ENCODE assay signal across 1 cellular context in genomic region chr7:139660317-139661042, GRCh38.
TF ChIP-seq lines count a peak whose summit lies in the region.

No MANE protein-coding gene starts in this region.

TF ChIP-seq in K562, 482 proteins besides CTCF, POLR2A, EP300 and RAD21 (continued from another document and continues in another):
- no peak for TF ChIP-seq SAP30 (IDR thresholded peaks at IDR 0.05; ENCODE audit: borderline replicate concordance, insufficient read depth, low read depth, low read length, poor library complexity, severe bottlenecking)
- TF ChIP-seq SRF (CRISPR knock-in tag; IDR thresholded peaks at IDR 0.05), result no peak
- no peak for TF ChIP-seq CEBPG (CRISPR knock-in tag; IDR thresholded peaks at IDR 0.05)
- no peak for TF ChIP-seq CEBPG (tag; conservative IDR thresholded peaks at IDR 0.05 in 1 of 2, IDR thresholded peaks at IDR 0.05 in 1 of 2)
- no peak for TF ChIP-seq CEBPZ (IDR thresholded peaks at IDR 0.05; ENCODE audit: borderline replicate concordance, low read depth, low read length)
- TF ChIP-seq ARID1B (IDR thresholded peaks at IDR 0.05), result peak; percentile 36; the same call in 1 of the 2 replicates
- no peak for TF ChIP-seq ZNF583 (CRISPR knock-in tag; IDR thresholded peaks at IDR 0.05)
- TF ChIP-seq ZKSCAN8 (CRISPR knock-in tag; IDR thresholded peaks at IDR 0.05), result no peak
- TF ChIP-seq GATAD2A (IDR thresholded peaks at IDR 0.05), result no peak
- TF ChIP-seq TFE3 (CRISPR knock-in tag; IDR thresholded peaks at IDR 0.05), result no peak
- no peak for TF ChIP-seq ZNF639 (CRISPR knock-in tag; conservative IDR thresholded peaks at IDR 0.05 in 1 of 2, IDR thresholded peaks at IDR 0.05 in 1 of 2)
- no peak for TF ChIP-seq TAF7 (tag; IDR thresholded peaks at IDR 0.05)
- no peak for TF ChIP-seq ETV6 (IDR thresholded peaks at IDR 0.05; ENCODE audit: borderline replicate concordance in 1 of 2, low read depth in 2 of 2, low read length in 1 of 2)
- no peak for TF ChIP-seq ETV6 (CRISPR knock-in tag; IDR thresholded peaks at IDR 0.05; ENCODE audit: borderline replicate concordance)
- TF ChIP-seq ZFPM2 (CRISPR knock-in tag; IDR thresholded peaks at IDR 0.05), result no peak
- TF ChIP-seq, protein P1, sequence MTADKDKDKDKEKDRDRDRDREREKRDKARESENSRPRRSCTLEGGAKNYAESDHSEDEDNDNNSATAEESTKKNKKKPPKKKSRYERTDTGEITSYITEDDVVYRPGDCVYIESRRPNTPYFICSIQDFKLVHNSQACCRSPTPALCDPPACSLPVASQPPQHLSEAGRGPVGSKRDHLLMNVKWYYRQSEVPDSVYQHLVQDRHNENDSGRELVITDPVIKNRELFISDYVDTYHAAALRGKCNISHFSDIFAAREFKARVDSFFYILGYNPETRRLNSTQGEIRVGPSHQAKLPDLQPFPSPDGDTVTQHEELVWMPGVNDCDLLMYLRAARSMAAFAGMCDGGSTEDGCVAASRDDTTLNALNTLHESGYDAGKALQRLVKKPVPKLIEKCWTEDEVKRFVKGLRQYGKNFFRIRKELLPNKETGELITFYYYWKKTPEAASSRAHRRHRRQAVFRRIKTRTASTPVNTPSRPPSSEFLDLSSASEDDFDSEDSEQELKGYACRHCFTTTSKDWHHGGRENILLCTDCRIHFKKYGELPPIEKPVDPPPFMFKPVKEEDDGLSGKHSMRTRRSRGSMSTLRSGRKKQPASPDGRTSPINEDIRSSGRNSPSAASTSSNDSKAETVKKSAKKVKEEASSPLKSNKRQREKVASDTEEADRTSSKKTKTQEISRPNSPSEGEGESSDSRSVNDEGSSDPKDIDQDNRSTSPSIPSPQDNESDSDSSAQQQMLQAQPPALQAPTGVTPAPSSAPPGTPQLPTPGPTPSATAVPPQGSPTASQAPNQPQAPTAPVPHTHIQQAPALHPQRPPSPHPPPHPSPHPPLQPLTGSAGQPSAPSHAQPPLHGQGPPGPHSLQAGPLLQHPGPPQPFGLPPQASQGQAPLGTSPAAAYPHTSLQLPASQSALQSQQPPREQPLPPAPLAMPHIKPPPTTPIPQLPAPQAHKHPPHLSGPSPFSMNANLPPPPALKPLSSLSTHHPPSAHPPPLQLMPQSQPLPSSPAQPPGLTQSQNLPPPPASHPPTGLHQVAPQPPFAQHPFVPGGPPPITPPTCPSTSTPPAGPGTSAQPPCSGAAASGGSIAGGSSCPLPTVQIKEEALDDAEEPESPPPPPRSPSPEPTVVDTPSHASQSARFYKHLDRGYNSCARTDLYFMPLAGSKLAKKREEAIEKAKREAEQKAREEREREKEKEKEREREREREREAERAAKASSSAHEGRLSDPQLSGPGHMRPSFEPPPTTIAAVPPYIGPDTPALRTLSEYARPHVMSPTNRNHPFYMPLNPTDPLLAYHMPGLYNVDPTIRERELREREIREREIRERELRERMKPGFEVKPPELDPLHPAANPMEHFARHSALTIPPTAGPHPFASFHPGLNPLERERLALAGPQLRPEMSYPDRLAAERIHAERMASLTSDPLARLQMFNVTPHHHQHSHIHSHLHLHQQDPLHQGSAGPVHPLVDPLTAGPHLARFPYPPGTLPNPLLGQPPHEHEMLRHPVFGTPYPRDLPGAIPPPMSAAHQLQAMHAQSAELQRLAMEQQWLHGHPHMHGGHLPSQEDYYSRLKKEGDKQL (CRISPR knock-in tag; IDR thresholded peaks at IDR 0.05; ENCODE audit: borderline replicate concordance), result no peak
- TF ChIP-seq, protein P2, sequence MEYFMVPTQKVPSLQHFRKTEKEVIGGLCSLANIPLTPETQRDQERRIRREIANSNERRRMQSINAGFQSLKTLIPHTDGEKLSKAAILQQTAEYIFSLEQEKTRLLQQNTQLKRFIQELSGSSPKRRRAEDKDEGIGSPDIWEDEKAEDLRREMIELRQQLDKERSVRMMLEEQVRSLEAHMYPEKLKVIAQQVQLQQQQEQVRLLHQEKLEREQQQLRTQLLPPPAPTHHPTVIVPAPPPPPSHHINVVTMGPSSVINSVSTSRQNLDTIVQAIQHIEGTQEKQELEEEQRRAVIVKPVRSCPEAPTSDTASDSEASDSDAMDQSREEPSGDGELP (CRISPR knock-in tag; IDR thresholded peaks at IDR 0.05; ENCODE audit: borderline replicate concordance), result 0 out of 2 replicates have a peak, but pooled peaks have one; percentile 43
- TF ChIP-seq E2F5 (CRISPR knock-in tag; IDR thresholded peaks at IDR 0.05), result no peak
- TF ChIP-seq MYC (IDR thresholded peaks at IDR 0.05; ENCODE audit: low read depth, low read length), result no peak
- TF ChIP-seq MYC (CRISPR knock-in tag; IDR thresholded peaks at IDR 0.05; ENCODE audit: borderline replicate concordance, low read depth), result no peak
- no peak for TF ChIP-seq MECOM (CRISPR knock-in tag; IDR thresholded peaks at IDR 0.05)
- TF ChIP-seq FOSL1 (tag; conservative IDR thresholded peaks at IDR 0.05), result peak; percentile 75
- TF ChIP-seq, protein P3, sequence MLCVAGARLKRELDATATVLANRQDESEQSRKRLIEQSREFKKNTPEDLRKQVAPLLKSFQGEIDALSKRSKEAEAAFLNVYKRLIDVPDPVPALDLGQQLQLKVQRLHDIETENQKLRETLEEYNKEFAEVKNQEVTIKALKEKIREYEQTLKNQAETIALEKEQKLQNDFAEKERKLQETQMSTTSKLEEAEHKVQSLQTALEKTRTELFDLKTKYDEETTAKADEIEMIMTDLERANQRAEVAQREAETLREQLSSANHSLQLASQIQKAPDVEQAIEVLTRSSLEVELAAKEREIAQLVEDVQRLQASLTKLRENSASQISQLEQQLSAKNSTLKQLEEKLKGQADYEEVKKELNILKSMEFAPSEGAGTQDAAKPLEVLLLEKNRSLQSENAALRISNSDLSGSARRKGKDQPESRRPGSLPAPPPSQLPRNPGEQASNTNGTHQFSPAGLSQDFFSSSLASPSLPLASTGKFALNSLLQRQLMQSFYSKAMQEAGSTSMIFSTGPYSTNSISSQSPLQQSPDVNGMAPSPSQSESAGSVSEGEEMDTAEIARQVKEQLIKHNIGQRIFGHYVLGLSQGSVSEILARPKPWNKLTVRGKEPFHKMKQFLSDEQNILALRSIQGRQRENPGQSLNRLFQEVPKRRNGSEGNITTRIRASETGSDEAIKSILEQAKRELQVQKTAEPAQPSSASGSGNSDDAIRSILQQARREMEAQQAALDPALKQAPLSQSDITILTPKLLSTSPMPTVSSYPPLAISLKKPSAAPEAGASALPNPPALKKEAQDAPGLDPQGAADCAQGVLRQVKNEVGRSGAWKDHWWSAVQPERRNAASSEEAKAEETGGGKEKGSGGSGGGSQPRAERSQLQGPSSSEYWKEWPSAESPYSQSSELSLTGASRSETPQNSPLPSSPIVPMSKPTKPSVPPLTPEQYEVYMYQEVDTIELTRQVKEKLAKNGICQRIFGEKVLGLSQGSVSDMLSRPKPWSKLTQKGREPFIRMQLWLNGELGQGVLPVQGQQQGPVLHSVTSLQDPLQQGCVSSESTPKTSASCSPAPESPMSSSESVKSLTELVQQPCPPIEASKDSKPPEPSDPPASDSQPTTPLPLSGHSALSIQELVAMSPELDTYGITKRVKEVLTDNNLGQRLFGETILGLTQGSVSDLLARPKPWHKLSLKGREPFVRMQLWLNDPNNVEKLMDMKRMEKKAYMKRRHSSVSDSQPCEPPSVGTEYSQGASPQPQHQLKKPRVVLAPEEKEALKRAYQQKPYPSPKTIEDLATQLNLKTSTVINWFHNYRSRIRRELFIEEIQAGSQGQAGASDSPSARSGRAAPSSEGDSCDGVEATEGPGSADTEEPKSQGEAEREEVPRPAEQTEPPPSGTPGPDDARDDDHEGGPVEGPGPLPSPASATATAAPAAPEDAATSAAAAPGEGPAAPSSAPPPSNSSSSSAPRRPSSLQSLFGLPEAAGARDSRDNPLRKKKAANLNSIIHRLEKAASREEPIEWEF (CRISPR knock-in tag; IDR thresholded peaks at IDR 0.05), result no peak
- TF ChIP-seq MYNN (IDR thresholded peaks at IDR 0.05), result no peak
- no peak for TF ChIP-seq MYNN (CRISPR knock-in tag; IDR thresholded peaks at IDR 0.05)
- TF ChIP-seq, protein P4, sequence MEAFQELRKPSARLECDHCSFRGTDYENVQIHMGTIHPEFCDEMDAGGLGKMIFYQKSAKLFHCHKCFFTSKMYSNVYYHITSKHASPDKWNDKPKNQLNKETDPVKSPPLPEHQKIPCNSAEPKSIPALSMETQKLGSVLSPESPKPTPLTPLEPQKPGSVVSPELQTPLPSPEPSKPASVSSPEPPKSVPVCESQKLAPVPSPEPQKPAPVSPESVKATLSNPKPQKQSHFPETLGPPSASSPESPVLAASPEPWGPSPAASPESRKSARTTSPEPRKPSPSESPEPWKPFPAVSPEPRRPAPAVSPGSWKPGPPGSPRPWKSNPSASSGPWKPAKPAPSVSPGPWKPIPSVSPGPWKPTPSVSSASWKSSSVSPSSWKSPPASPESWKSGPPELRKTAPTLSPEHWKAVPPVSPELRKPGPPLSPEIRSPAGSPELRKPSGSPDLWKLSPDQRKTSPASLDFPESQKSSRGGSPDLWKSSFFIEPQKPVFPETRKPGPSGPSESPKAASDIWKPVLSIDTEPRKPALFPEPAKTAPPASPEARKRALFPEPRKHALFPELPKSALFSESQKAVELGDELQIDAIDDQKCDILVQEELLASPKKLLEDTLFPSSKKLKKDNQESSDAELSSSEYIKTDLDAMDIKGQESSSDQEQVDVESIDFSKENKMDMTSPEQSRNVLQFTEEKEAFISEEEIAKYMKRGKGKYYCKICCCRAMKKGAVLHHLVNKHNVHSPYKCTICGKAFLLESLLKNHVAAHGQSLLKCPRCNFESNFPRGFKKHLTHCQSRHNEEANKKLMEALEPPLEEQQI (IDR thresholded peaks at IDR 0.05), result no peak
- TF ChIP-seq, protein P5, sequence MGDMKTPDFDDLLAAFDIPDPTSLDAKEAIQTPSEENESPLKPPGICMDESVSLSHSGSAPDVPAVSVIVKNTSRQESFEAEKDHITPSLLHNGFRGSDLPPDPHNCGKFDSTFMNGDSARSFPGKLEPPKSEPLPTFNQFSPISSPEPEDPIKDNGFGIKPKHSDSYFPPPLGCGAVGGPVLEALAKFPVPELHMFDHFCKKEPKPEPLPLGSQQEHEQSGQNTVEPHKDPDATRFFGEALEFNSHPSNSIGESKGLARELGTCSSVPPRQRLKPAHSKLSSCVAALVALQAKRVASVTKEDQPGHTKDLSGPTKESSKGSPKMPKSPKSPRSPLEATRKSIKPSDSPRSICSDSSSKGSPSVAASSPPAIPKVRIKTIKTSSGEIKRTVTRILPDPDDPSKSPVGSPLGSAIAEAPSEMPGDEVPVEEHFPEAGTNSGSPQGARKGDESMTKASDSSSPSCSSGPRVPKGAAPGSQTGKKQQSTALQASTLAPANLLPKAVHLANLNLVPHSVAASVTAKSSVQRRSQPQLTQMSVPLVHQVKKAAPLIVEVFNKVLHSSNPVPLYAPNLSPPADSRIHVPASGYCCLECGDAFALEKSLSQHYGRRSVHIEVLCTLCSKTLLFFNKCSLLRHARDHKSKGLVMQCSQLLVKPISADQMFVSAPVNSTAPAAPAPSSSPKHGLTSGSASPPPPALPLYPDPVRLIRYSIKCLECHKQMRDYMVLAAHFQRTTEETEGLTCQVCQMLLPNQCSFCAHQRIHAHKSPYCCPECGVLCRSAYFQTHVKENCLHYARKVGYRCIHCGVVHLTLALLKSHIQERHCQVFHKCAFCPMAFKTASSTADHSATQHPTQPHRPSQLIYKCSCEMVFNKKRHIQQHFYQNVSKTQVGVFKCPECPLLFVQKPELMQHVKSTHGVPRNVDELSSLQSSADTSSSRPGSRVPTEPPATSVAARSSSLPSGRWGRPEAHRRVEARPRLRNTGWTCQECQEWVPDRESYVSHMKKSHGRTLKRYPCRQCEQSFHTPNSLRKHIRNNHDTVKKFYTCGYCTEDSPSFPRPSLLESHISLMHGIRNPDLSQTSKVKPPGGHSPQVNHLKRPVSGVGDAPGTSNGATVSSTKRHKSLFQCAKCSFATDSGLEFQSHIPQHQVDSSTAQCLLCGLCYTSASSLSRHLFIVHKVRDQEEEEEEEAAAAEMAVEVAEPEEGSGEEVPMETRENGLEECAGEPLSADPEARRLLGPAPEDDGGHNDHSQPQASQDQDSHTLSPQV (IDR thresholded peaks at IDR 0.05), result no peak
